In genomic region chr9:89675403-89675771, GRCh38 we compare ENCODE assay signal across 13 cellular contexts.
DNase-seq lines count a peak whose midpoint lies in the region; ATAC-seq and TF ChIP-seq lines count a peak whose summit lies in the region.
"Had no signal": no experiment of that assay in that cellular context is flagged by ENCODE, and none has a peak within 500 bp of the region (broad histone marks: within the 10 kb centered on the region; RNA-seq: fewer than 3 reads in every experiment).

No MANE protein-coding gene starts in this region.

- peak; percentile 70 for DNase-seq in SK-N-DZ (ENCODE audit: low spot score)
- no peak for DNase-seq in foreskin keratinocyte
- peak; percentile 29 for DNase-seq in midbrain (lab: John Stamatoyannopoulos, UW)
- DNase-seq in superior temporal gyrus (ENCODE audit: extremely low spot score), result peak; percentile 60
- DNase-seq in dermis blood vessel endothelial cell, result no peak
- DNase-seq in activated effector memory CD4-positive, alpha-beta T cell treated with anti-CD3 and anti-CD28 coated beads, Interleukin-2, amount 50 U/mL, for 16 hours, result no peak
- DNase-seq in NCI-H1930 (lab: John Stamatoyannopoulos, UW), result no peak
- DNase-seq: brain microvascular endothelial cell; CD4-positive, alpha-beta T cell; lower lobe of right lung; PC-3; stimulated activated naive CD8-positive, alpha-beta T cell treated with anti-CD3 and anti-CD28 coated beads, Interleukin-15, amount 100 ng/mL, for 72 hours had no signal

- peaks cover 21% of the 10 kb centered on the region for H3K27me3 ChIP-seq in foreskin keratinocyte
- H3K27me3 ChIP-seq: brain microvascular endothelial cell had no signal

- no peak for TF ChIP-seq CTCF in foreskin keratinocyte (conservative IDR thresholded peaks at IDR 0.05)

- H3K4me1 ChIP-seq in foreskin keratinocyte, result no peaks in the 10 kb centered on the region

- ATAC-seq in foreskin keratinocyte, result peak; percentile 5
- ATAC-seq: HCT116, PC-3 had no signal

- no peak overlapping the region for H3K27ac ChIP-seq in foreskin keratinocyte
- H3K27ac ChIP-seq: brain microvascular endothelial cell had no signal

Comparison
In these comparisons a context has a peak if more than half of its experiments do, and no peak if none do; other contexts are left out.
1. DNase-seq: peak in SK-N-DZ (single experiment), midbrain (single experiment) and superior temporal gyrus (single experiment); none in foreskin keratinocyte (0 of 2), dermis blood vessel endothelial cell (single experiment), activated effector memory CD4-positive, alpha-beta T cell treated with anti-CD3 and anti-CD28 coated beads, Interleukin-2, amount 50 U/mL, for 16 hours (single experiment) and NCI-H1930 (0 of 2).